Comparison of ENCODE assay signal across 8 cellular contexts in the genomic region with DNA sequence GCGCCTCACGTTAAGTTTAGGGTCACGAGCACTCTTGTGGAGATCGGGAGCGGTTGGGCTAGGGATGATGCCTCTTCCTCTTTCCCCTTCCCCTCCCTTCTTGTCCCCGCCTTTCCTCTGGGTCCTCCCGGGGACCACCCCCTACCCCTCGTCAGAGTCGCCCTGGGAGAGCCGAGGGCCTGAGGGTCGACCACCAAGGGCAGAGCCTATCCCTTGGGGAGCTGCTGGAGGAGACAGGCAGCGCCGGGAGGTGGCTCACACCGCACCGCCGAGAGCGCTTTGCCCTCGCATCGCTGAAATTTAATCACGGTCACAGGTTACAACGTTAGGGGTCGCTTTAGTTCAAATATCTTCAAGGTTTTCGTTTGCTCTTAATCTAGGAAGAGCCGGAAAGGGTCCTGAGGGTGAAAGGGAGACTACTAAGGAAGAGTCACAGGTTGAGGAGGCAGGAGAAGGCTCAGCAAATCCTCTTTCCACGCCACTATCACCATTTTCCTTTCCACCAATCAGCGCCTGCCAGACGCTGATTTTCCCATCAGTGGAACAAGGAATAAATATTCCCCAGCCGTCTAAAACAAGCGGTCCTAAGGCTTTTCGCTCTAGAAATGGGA. TPM values are rescaled to one million over a fixed set of nuclear protein-coding genes. Genes with fewer than 3 reads are reported as not detected.
DNase-seq lines count a peak whose midpoint lies in the region; ATAC-seq and TF ChIP-seq lines count a peak whose summit lies in the region.

No MANE protein-coding gene starts in this region.

- peak overlapping the region; percentile 69 for H3K4me3 Mint-ChIP-seq in T-helper 1 cell treated with Interleukin-12 subunit alpha and Interleukin-12 subunit beta and Interleukin-4 antibody, amounts not matched to agents 30 μg/mL and 1 μg/mL, for 36 hours
- peak overlapping the region; percentile 72 for H3K4me3 Mint-ChIP-seq in stimulated activated naive CD8-positive, alpha-beta T cell treated with anti-CD3 and anti-CD28 coated beads, Interleukin-15, Interleukin-2, amounts not matched to agents 100 ng/mL and 50 ng/mL, for 24 hours

- ATAC-seq in DND-41 (ENCODE audit: insufficient read depth, low read depth): peak; percentile 71
- peak; percentile 42 for ATAC-seq in HG02870 (IDR thresholded peaks at IDR 0.05; ENCODE audit: unreplicated experiment)
- ATAC-seq in GM19035 (IDR thresholded peaks at IDR 0.05; ENCODE audit: unreplicated experiment): no peak
- ATAC-seq in GM19452 (IDR thresholded peaks at IDR 0.05; ENCODE audit: unreplicated experiment): no peak

- no peaks in the 10 kb centered on the region for H3K9me3 Mint-ChIP-seq in T-helper 1 cell treated with Interleukin-12 subunit alpha and Interleukin-12 subunit beta and Interleukin-4 antibody, amounts not matched to agents 30 μg/mL and 1 μg/mL, for 36 hours
- no peaks in the 10 kb centered on the region for H3K9me3 Mint-ChIP-seq in stimulated activated naive CD8-positive, alpha-beta T cell treated with anti-CD3 and anti-CD28 coated beads, Interleukin-15, Interleukin-2, amounts not matched to agents 100 ng/mL and 50 ng/mL, for 24 hours

- H3K9me3 ChIP-seq in DND-41 (ENCODE audit: insufficient read depth, low read length, severe bottlenecking): no peaks in the 10 kb centered on the region

- peak overlapping the region; percentile 76 to 91 for H3K4me3 ChIP-seq in DND-41 (ENCODE audit: low read depth in 1 of 2, low read length in 2 of 2)

- peaks cover 42% of the 10 kb centered on the region for H3K4me1 ChIP-seq in DND-41 (ENCODE audit: insufficient read depth, low read length)

- peak; percentile 70 for TF ChIP-seq CTCF in DND-41 (IDR thresholded peaks at IDR 0.05; ENCODE audit: borderline replicate concordance, extremely low read depth, low read length, poor library complexity, severe bottlenecking)

- H3K4me1 Mint-ChIP-seq in T-helper 1 cell treated with Interleukin-12 subunit alpha and Interleukin-12 subunit beta and Interleukin-4 antibody, amounts not matched to agents 30 μg/mL and 1 μg/mL, for 36 hours (ENCODE audit: low read depth): peaks cover 19% of the 10 kb centered on the region
- peaks cover 19% of the 10 kb centered on the region for H3K4me1 Mint-ChIP-seq in stimulated activated naive CD8-positive, alpha-beta T cell treated with anti-CD3 and anti-CD28 coated beads, Interleukin-15, Interleukin-2, amounts not matched to agents 100 ng/mL and 50 ng/mL, for 24 hours (ENCODE audit: low read depth)

- DNase-seq in DND-41: peak; percentile 71
- DNase-seq in dermis microvascular lymphatic vessel endothelial cell (ENCODE audit: low read depth in 2 of 2): peak; percentile 22 to 83
- DNase-seq in left kidney (ENCODE audit: low read depth, low spot score): peak; percentile 81

- H3K27ac ChIP-seq in DND-41 (ENCODE audit: low read length): peak overlapping the region; percentile 85

- H3K27me3 ChIP-seq in DND-41 (ENCODE audit: insufficient read depth, low read length, poor library complexity): no peaks in the 10 kb centered on the region

- no peak overlapping the region for H3K27ac Mint-ChIP-seq in T-helper 1 cell treated with Interleukin-12 subunit alpha and Interleukin-12 subunit beta and Interleukin-4 antibody, amounts not matched to agents 30 μg/mL and 1 μg/mL, for 36 hours
- no peak overlapping the region for H3K27ac Mint-ChIP-seq in stimulated activated naive CD8-positive, alpha-beta T cell treated with anti-CD3 and anti-CD28 coated beads, Interleukin-15, Interleukin-2, amounts not matched to agents 100 ng/mL and 50 ng/mL, for 24 hours

- peak overlapping the region; percentile 96 for H2AFZ ChIP-seq in DND-41 (ENCODE audit: low read depth, low read length)

- peaks cover 24% of the 10 kb centered on the region for H3K79me2 ChIP-seq in DND-41 (ENCODE audit: insufficient read depth, low read length)

- peak overlapping the region; percentile 93 for H3K4me2 ChIP-seq in DND-41 (ENCODE audit: insufficient read depth, low read length)

- H3K9ac ChIP-seq in DND-41 (ENCODE audit: low read depth, low read length): peak overlapping the region; percentile 68

- peaks cover 18% of the 10 kb centered on the region for H3K36me3 ChIP-seq in DND-41 (ENCODE audit: insufficient read depth, low read length)

- peaks cover 67% of the 10 kb centered on the region for H3K27me3 Mint-ChIP-seq in T-helper 1 cell treated with Interleukin-12 subunit alpha and Interleukin-12 subunit beta and Interleukin-4 antibody, amounts not matched to agents 30 μg/mL and 1 μg/mL, for 36 hours (ENCODE audit: low read depth)
- peaks cover 80% of the 10 kb centered on the region for H3K27me3 Mint-ChIP-seq in stimulated activated naive CD8-positive, alpha-beta T cell treated with anti-CD3 and anti-CD28 coated beads, Interleukin-15, Interleukin-2, amounts not matched to agents 100 ng/mL and 50 ng/mL, for 24 hours

- H3K36me3 Mint-ChIP-seq in T-helper 1 cell treated with Interleukin-12 subunit alpha and Interleukin-12 subunit beta and Interleukin-4 antibody, amounts not matched to agents 30 μg/mL and 1 μg/mL, for 36 hours (ENCODE audit: low read depth): peaks cover 2% of the 10 kb centered on the region
- no peaks in the 10 kb centered on the region for H3K36me3 Mint-ChIP-seq in stimulated activated naive CD8-positive, alpha-beta T cell treated with anti-CD3 and anti-CD28 coated beads, Interleukin-15, Interleukin-2, amounts not matched to agents 100 ng/mL and 50 ng/mL, for 24 hours (ENCODE audit: low read depth)

- H4K20me1 ChIP-seq in DND-41 (ENCODE audit: insufficient read depth, low read length): no peaks in the 10 kb centered on the region

RNA-seq across cellular contexts. Expression of gene SNCA, which starts 0.5 kb away (rescaled TPM):
- 116 and 146 TPM in 2 replicates for total RNA-seq in dermis microvascular lymphatic vessel endothelial cell

RNA-seq across cellular contexts. Expression of gene MMRN1, which starts 57.2 kb away (rescaled TPM):
- total RNA-seq in dermis microvascular lymphatic vessel endothelial cell: 1,510 and 3,426 TPM in 2 replicates

Comparison
In these comparisons a context has a peak if more than half of its experiments do, and no peak if none do; other contexts are left out.
1. ATAC-seq: peak in DND-41 (single experiment) and HG02870 (single experiment); none in GM19035 (single experiment) and GM19452 (single experiment).
2. Peak in every context shown above with its lines, with median percentiles within 50 percentile points of each other: DNase-seq.